In the genomic region with DNA sequence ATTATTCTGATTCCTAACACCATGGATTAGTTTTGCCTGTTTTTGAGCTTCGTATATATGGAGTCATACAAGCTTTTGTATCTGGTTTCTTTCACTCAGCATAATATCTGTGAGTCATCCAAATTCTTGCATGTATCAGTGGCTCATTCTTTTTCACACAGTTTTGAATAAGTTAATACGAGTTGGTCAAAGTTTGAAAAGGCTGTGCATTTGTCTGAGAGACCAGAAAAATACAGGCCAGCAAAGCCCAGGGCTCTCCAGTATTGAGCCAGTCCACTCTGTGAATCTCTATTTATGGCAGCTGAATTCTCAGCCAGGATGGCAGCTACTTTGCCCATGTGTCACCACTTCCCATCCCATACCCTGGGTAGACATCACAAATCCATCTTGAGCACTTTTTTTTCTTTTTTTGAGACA, we compare ENCODE assay signal across 12 cellular contexts. TPM values are rescaled to one million over a fixed set of nuclear protein-coding genes. Genes with fewer than 3 reads are reported as not detected.
A peak's percentile ranks its signal among the peaks of the same experiment; 100 is the strongest.
DNase-seq lines count a peak whose midpoint lies in the region; ATAC-seq and TF ChIP-seq lines count a peak whose summit lies in the region.
"Had no signal": no experiment of that assay in that cellular context is flagged by ENCODE, and none has a peak within 500 bp of the region (broad histone marks: within the 10 kb centered on the region; RNA-seq: fewer than 3 reads in every experiment).

No MANE protein-coding gene starts in this region.

- H3K36me3 ChIP-seq in HEK293 (ENCODE audit: control insufficient read depth in 2 of 2, insufficient read depth in 1 of 2, low read length in 2 of 2) (no peaks in the 10 kb centered on the region), adipocyte (ENCODE audit: control insufficient read depth, insufficient read depth, low read length, severe bottlenecking) (no peaks in the 10 kb centered on the region), skeletal muscle satellite cell (ENCODE audit: insufficient read depth, low read length) (no peaks in the 10 kb centered on the region)

- peak overlapping the region; percentile 61 for H3K9ac ChIP-seq in adipocyte (ENCODE audit: low read length)
- H3K9ac ChIP-seq in skeletal muscle satellite cell (ENCODE audit: low read depth, low read length): peak overlapping the region; percentile 5

- H3K9me3 Mint-ChIP-seq in activated naive CD4-positive, alpha-beta T cell treated with anti-CD3 and anti-CD28 coated beads for 36 hours: no peaks in the 10 kb centered on the region

- H3K4me1 ChIP-seq in HEK293 (ENCODE audit: control insufficient read depth, insufficient read depth, low read length) (no peaks in the 10 kb centered on the region), adipocyte (ENCODE audit: control insufficient read depth, insufficient read depth, low read length) (peaks cover 11% of the 10 kb centered on the region), skeletal muscle satellite cell (ENCODE audit: control insufficient read depth, insufficient read depth, low read length) (peaks cover 14% of the 10 kb centered on the region)
- H3K4me1 ChIP-seq: body of pancreas had no signal

- no peak overlapping the region for H3K27ac ChIP-seq in HEK293 (ENCODE audit: extremely low read depth, low read depth, low read length)
- H3K27ac ChIP-seq: body of pancreas had no signal

- H3K27me3 ChIP-seq in adipocyte (replicated peaks; ENCODE audit: control insufficient read depth, insufficient read depth, low read length) (no peaks in the 10 kb centered on the region), skeletal muscle satellite cell (ENCODE audit: control insufficient read depth, insufficient read depth, low read length) (no peaks in the 10 kb centered on the region)
- H3K27me3 ChIP-seq: body of pancreas had no signal

- intact Hi-C loops in activated naive CD4-positive, alpha-beta T cell treated with anti-CD3 and anti-CD28 coated beads for 36 hours (cut with micrococcal nuclease): no loop called here

- H3K27me3 Mint-ChIP-seq in activated naive CD4-positive, alpha-beta T cell treated with anti-CD3 and anti-CD28 coated beads for 36 hours (ENCODE audit: low read depth): no peaks in the 10 kb centered on the region

- no peak overlapping the region for H3K27ac Mint-ChIP-seq in activated naive CD4-positive, alpha-beta T cell treated with anti-CD3 and anti-CD28 coated beads for 36 hours

- H3K4me3 Mint-ChIP-seq in activated naive CD4-positive, alpha-beta T cell treated with anti-CD3 and anti-CD28 coated beads for 36 hours: no peak overlapping the region

- TF ChIP-seq CTCF in HEK293 (tag by site-specific recombination; IDR thresholded peaks at IDR 0.05): no peak
- no peak for TF ChIP-seq CTCF in foreskin fibroblast (IDR thresholded peaks at IDR 0.05; ENCODE audit: low read depth, low read length)

- H3K9me3 ChIP-seq in HEK293 (ENCODE audit: control insufficient read depth, insufficient read depth, low read depth, low read length) (no peaks in the 10 kb centered on the region), adipocyte (ENCODE audit: control insufficient read depth, low read length) (no peaks in the 10 kb centered on the region), skeletal muscle satellite cell (replicated peaks; ENCODE audit: low read length) (no peaks in the 10 kb centered on the region)
- H3K9me3 ChIP-seq: body of pancreas had no signal

- H3K4me2 ChIP-seq in skeletal muscle satellite cell (ENCODE audit: low read length): peak overlapping the region; percentile 27

- CTCF ChIA-PET in HEK293 (lab: Yijun Ruan, JAX): no interaction called here
- CTCF ChIA-PET in activated naive CD4-positive, alpha-beta T cell treated with anti-CD3 and anti-CD28 coated beads for 36 hours (lab: Charles Lee): interaction anchor here (1.8 kb wide), 1 partner anchor 12 kb away, joined by 6 read pairs; no protein-coding TSS in a partner anchor

- ATAC-seq in HG03521 (IDR thresholded peaks at IDR 0.05; ENCODE audit: unreplicated experiment) (no peak), HG03571 (IDR thresholded peaks at IDR 0.05; ENCODE audit: unreplicated experiment) (no peak)
- ATAC-seq: body of pancreas had no signal

- H3K4me1 Mint-ChIP-seq in activated naive CD4-positive, alpha-beta T cell treated with anti-CD3 and anti-CD28 coated beads for 36 hours (ENCODE audit: low read depth): no peaks in the 10 kb centered on the region

- H3K36me3 Mint-ChIP-seq in activated naive CD4-positive, alpha-beta T cell treated with anti-CD3 and anti-CD28 coated beads for 36 hours (ENCODE audit: low read depth): no peaks in the 10 kb centered on the region

- POLR2A ChIA-PET in HEK293 (lab: Yijun Ruan, JAX): no interaction called here

- DNase-seq in adipocyte (ENCODE audit: low read depth): peak; percentile 75
- peak; percentile 44 to 69 for DNase-seq in foreskin fibroblast
- DNase-seq in activated naive CD4-positive, alpha-beta T cell treated with anti-CD3 and anti-CD28 coated beads for 36 hours: no peak
- no peak for DNase-seq in activated gamma-delta T cell (lab: John Stamatoyannopoulos, UW)
- DNase-seq: body of pancreas; MM.1S; NCI-H524 treated with DMSO at 0.1 percent for 48 hours; stimulated activated CD4-positive, alpha-beta T cell treated with anti-CD3 and anti-CD28 coated beads, Interleukin-1b, Interleukin-23, amount 100 ng/mL, for 48 hours had no signal

- H3K4me3 ChIP-seq in HEK293 (ENCODE audit: low read depth, low read length) (no peak overlapping the region), adipocyte (ENCODE audit: low read length) (peak overlapping the region; percentile 54), foreskin fibroblast (ENCODE audit: low read depth in 1 of 2, low read length in 2 of 2) (no peak overlapping the region), skeletal muscle satellite cell (ENCODE audit: low read length) (no peak overlapping the region)
- H3K4me3 ChIP-seq: body of pancreas had no signal

TF ChIP-seq in HEK293, 187 proteins besides CTCF, POLR2A, EP300 and RAD21:
- TF ChIP-seq ZNF629 (tag by site-specific recombination; IDR thresholded peaks at IDR 0.05): no peak
- TF ChIP-seq ZBTB17 (tag by site-specific recombination; IDR thresholded peaks at IDR 0.05): peak; percentile 28; the same call in 1 of the 2 replicates

RNA-seq across cellular contexts. Expression of gene CHMP4B, which starts 7.2 kb away (rescaled TPM):
- total RNA-seq in skeletal muscle satellite cell (2012; rRNA removed): 22.8 and 23.8 TPM in 2 replicates
- total RNA-seq in activated naive CD4-positive, alpha-beta T cell treated with anti-CD3 and anti-CD28 coated beads for 36 hours: 10 to 100 TPM; 68.9 to 69.7 TPM

Comparison
In these comparisons a context has a peak if more than half of its experiments do, and no peak if none do; other contexts are left out.
1. DNase-seq: peak in adipocyte (single experiment) and foreskin fibroblast (2 of 2); none in activated naive CD4-positive, alpha-beta T cell treated with anti-CD3 and anti-CD28 coated beads for 36 hours (single experiment) and activated gamma-delta T cell (single experiment).